In the genomic region with DNA sequence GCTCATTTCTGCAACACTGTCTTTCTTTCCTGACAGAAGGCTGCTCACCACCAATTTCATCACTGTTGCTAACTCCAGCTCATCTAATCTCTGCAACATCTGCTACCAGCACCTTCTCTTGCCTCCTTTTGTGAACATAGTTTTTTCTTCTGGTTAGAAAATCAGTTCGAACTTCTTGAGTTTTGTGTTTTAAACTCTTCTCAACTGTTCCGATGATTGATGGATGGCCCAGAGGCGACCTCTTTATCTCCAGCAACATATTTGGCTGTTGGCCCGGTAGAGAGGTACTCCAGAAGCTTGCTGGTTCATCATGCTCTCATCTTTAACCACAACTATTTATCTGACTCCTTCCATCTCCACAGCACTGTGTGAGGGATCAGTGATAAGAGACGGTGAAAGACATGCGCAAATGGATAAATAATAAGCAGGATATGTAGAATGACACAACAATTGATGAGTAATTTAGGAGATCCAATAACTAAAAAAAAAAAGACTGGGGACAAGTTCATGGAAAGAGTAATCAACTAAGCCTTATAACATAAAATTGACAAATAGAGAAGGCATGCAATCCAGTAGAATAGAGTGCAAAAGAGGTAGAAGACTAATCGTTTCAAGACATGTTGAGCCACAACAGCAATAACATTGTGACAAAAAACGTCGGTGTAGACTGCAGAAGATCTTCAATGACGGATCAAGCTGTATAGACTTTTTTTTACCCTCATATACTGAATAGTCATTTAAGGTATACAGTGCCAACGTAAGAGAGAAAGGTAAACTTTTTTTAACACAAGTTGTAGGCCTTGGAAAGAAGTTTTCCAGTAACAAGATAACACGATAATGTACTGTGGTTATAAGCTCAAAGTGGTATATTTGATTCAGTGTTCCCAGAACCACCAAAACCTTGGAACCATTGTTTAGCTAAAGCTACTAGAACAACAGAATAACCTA, we compare ENCODE assay signal across 14 cellular contexts.
A peak's percentile ranks its signal among the peaks of the same experiment; 100 is the strongest.
DNase-seq lines count a peak whose midpoint lies in the region; FAIRE-seq and TF ChIP-seq lines count a peak whose summit lies in the region.
"Had no signal": no experiment of that assay in that cellular context is flagged by ENCODE, and none has a peak within 500 bp of the region (broad histone marks: within the 10 kb centered on the region; RNA-seq: fewer than 3 reads in every experiment).

No MANE protein-coding gene starts in this region.

- no peak for TF ChIP-seq CTCF in epithelial cell of esophagus (IDR thresholded peaks at IDR 0.05; ENCODE audit: insufficient read depth, low read depth, low read length, missing control alignments)

- FAIRE-seq in GM12892 (lab: Jason Lieb, UNC) = no peak

- DNase-seq in NCI-H510A treated with DMSO at 0.1 percent for 48 hours (lab: John Stamatoyannopoulos, UW) = peak; percentile 32
- DNase-seq in NCI-H510A (lab: John Stamatoyannopoulos, UW) = no peak
- DNase-seq in NCI-H82 treated with DMSO at 0.1 percent for 48 hours (lab: John Stamatoyannopoulos, UW; ENCODE audit: unreplicated experiment) = peak; percentile 30
- DNase-seq in epithelial cell of esophagus (ENCODE audit: low read depth) = peak; percentile 58
- DNase-seq in skeletal muscle cell (ENCODE audit: low read depth) = peak; percentile 41
- DNase-seq in occipital lobe (lab: John Stamatoyannopoulos, UW) = no peak
- DNase-seq in NK-92 treated with Interleukin-12 subunit alpha and Interleukin-12 subunit beta, amount 100 ng/mL, for 24 hours (lab: John Stamatoyannopoulos, UW) = no peak
- DNase-seq in GM12892 (ENCODE audit: insufficient read length) = no peak
- DNase-seq: activated CD8-positive, alpha-beta T cell treated with anti-CD3 and anti-CD28 coated beads, Interleukin-2, amount 10 ng/mL, durations not matched to agents 7 days and 5 days; amygdala; NCI-H146; SIG-M5 had no signal

- no peak overlapping the region for H3K4me3 ChIP-seq in epithelial cell of esophagus (ENCODE audit: low read length)
- no peak overlapping the region for H3K4me3 ChIP-seq in skeletal muscle cell (ENCODE audit: low read depth, low read length)
- H3K4me3 ChIP-seq: gastroesophageal sphincter, smooth muscle cell had no signal

- TF ChIP-seq POLR2A in GM12892 (IDR thresholded peaks at IDR 0.05; ENCODE audit: low read depth, low read length) = no peak

Comparison
In these comparisons a context has a peak if more than half of its experiments do, and no peak if none do; other contexts are left out.
1. DNase-seq: peak in NCI-H510A treated with DMSO at 0.1 percent for 48 hours (single experiment), NCI-H82 treated with DMSO at 0.1 percent for 48 hours (single experiment), epithelial cell of esophagus (single experiment) and skeletal muscle cell (single experiment); none in NCI-H510A (single experiment), occipital lobe (single experiment), NK-92 treated with Interleukin-12 subunit alpha and Interleukin-12 subunit beta, amount 100 ng/mL, for 24 hours (single experiment) and GM12892 (single experiment).